ENCODE assay signal across 11 cellular contexts in genomic region chr2:120001461-120001860, GRCh38.
"Had no signal": no experiment of that assay in that cellular context is flagged by ENCODE, and none has a peak within 500 bp of the region (broad histone marks: within the 10 kb centered on the region; RNA-seq: fewer than 3 reads in every experiment).

No MANE protein-coding gene starts in this region.

- H3K9me3 ChIP-seq: HAP-1 had no signal

- H2AFZ ChIP-seq: GM23248, GM23338 had no signal

- H3K4me2 ChIP-seq: GM23338 had no signal

- H3K36me3 ChIP-seq: HAP-1 had no signal

- H3K4me3 ChIP-seq: GM23248, GM23338, HAP-1 had no signal

- H3K4me3 Mint-ChIP-seq: GM23338, H9, HFFc6 had no signal

- DNase-seq: GM23248, GOT3, H7, H9, HCEC 1CT, HFFc6 had no signal

- H3K4me1 ChIP-seq: HAP-1 had no signal

- FAIRE-seq: H1, H54 had no signal

- ATAC-seq: GM23338, HCT116 had no signal

- H3K27ac ChIP-seq: GM23248 had no signal

- H3K9ac ChIP-seq: GM23248 had no signal

- H3K9me3 Mint-ChIP-seq: GM23338, H9, HFFc6 had no signal

- H3K27ac Mint-ChIP-seq: GM23338, H9, HFFc6 had no signal
